Comparison of ENCODE assay signal across 7 cellular contexts in the genomic region with DNA sequence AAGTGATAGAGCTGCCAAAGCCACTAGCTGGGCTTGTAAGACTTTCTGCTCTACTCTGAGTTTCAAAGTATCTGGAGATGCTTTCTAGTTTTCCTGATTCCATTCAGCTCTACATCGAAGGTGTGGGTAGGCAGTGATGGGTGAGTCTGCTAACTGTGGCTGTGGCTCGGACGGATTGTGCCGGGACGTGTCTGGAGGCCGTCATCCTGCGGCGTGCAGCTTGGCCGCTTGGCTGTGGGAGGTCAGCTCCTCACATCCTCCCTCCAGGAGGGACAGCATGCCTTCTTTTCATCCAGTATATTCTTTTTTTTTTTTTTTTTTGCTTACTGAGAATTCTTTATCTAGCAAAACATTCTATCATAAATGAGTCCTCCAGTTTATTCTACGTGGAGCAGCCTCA.
"Had no signal": no experiment of that assay in that cellular context is flagged by ENCODE, and none has a peak within 500 bp of the region (broad histone marks: within the 10 kb centered on the region; RNA-seq: fewer than 3 reads in every experiment).

No MANE protein-coding gene starts in this region.

- H3K9ac ChIP-seq: GM23248 had no signal

- H2AFZ ChIP-seq: GM23248 had no signal

- H3K4me1 Mint-ChIP-seq: IgD-negative memory B cell had no signal

- H3K4me3 ChIP-seq: GM23248 had no signal

- H3K27me3 Mint-ChIP-seq: IgD-negative memory B cell had no signal

- H3K36me3 Mint-ChIP-seq: IgD-negative memory B cell had no signal

- H3K27ac Mint-ChIP-seq: H9, IgD-negative memory B cell had no signal

- ATAC-seq: HepG2 had no signal

- H3K4me3 Mint-ChIP-seq: H9, IgD-negative memory B cell had no signal

- DNase-seq: GM23248, H9, HCEC 1CT, KBM-7 had no signal

- H3K27ac ChIP-seq: GM23248, HL-60 had no signal
